ENCODE assay signal across 14 cellular contexts in genomic region chr17:56159764-56160394, GRCh38. TPM values are rescaled to one million over a fixed set of nuclear protein-coding genes. Genes with fewer than 3 reads are reported as not detected.
"Had no signal": no experiment of that assay in that cellular context is flagged by ENCODE, and none has a peak within 500 bp of the region (broad histone marks: within the 10 kb centered on the region; RNA-seq: fewer than 3 reads in every experiment).

No MANE protein-coding gene starts in this region.

- H3K4me1 Mint-ChIP-seq: activated CD4-positive, alpha-beta memory T cell treated with anti-CD3 and anti-CD28 coated beads, Interleukin-2, amount 10 ng/mL, durations not matched to agents 7 days and 5 days had no signal

- H3K9me3 ChIP-seq: gastroesophageal sphincter, right atrium auricular region, stomach, thoracic aorta had no signal

- H3K4me1 ChIP-seq: right atrium auricular region had no signal

- DNase-seq: activated CD4-positive, alpha-beta memory T cell treated with anti-CD3 and anti-CD28 coated beads, Interleukin-2, amount 10 ng/mL, durations not matched to agents 7 days and 5 days; activated CD4-positive, alpha-beta T cell treated with anti-CD3 and anti-CD28 coated beads for 1 hour; activated CD8-positive, alpha-beta memory T cell treated with anti-CD3 and anti-CD28 coated beads, Interleukin-2, amount 50 U/mL, for 4 hours; caudate nucleus; effector memory CD4-positive, alpha-beta T cell; midbrain; stimulated activated CD4-positive, alpha-beta T cell treated with anti-CD3 and anti-CD28 coated beads, Interleukin-4, amount 100 ng/mL, for 4 hours; stomach had no signal

- H3K4me3 Mint-ChIP-seq: activated CD4-positive, alpha-beta memory T cell treated with anti-CD3 and anti-CD28 coated beads, Interleukin-2, amount 10 ng/mL, durations not matched to agents 7 days and 5 days; T-helper 2 cell treated with Interferon-gamma antibody and Interleukin-4, amounts not matched to agents 5 μg/mL and 100 μg/mL, for 36 hours had no signal

- H3K9me3 Mint-ChIP-seq: activated CD4-positive, alpha-beta memory T cell treated with anti-CD3 and anti-CD28 coated beads, Interleukin-2, amount 10 ng/mL, durations not matched to agents 7 days and 5 days; T-helper 2 cell treated with Interferon-gamma antibody and Interleukin-4, amounts not matched to agents 5 μg/mL and 100 μg/mL, for 36 hours had no signal

- H3K27me3 Mint-ChIP-seq: activated CD4-positive, alpha-beta memory T cell treated with anti-CD3 and anti-CD28 coated beads, Interleukin-2, amount 10 ng/mL, durations not matched to agents 7 days and 5 days had no signal

- H3K36me3 ChIP-seq: gastroesophageal sphincter, right atrium auricular region, stomach, thoracic aorta had no signal

- H3K27ac Mint-ChIP-seq: activated CD4-positive, alpha-beta memory T cell treated with anti-CD3 and anti-CD28 coated beads, Interleukin-2, amount 10 ng/mL, durations not matched to agents 7 days and 5 days; T-helper 2 cell treated with Interferon-gamma antibody and Interleukin-4, amounts not matched to agents 5 μg/mL and 100 μg/mL, for 36 hours had no signal

- H3K27me3 ChIP-seq: gastroesophageal sphincter, right atrium auricular region, stomach had no signal

- H3K27ac ChIP-seq: gastroesophageal sphincter, right atrium auricular region, skin epidermis, stomach, thoracic aorta had no signal

- H3K4me3 ChIP-seq: gastroesophageal sphincter, right atrium auricular region, skin epidermis, stomach, thoracic aorta had no signal

RNA-seq across cellular contexts. Expression of gene ANKFN1, which starts 6.6 kb away (rescaled TPM):
- total RNA-seq: activated CD4-positive, alpha-beta memory T cell treated with anti-CD3 and anti-CD28 coated beads, Interleukin-2, amount 10 ng/mL, durations not matched to agents 7 days and 5 days; epithelial cell of proximal tubule had no signal
